In genomic region chr20:38473353-38473795, GRCh38 we compare ENCODE assay signal across 8 cellular contexts. TPM values are rescaled to one million over a fixed set of nuclear protein-coding genes. Genes with fewer than 3 reads are reported as not detected.
DNase-seq lines count a peak whose midpoint lies in the region; ATAC-seq, FAIRE-seq and TF ChIP-seq lines count a peak whose summit lies in the region.

No MANE protein-coding gene starts in this region.

- H3K4me3 ChIP-seq in right cardiac atrium (ENCODE audit: low read length) (peak overlapping the region; percentile 91), skin epidermis (peak overlapping the region; percentile 66 to 99 (median 92))

- intact Hi-C loops in CD14-positive monocyte (cut with micrococcal nuclease) = loop anchor here (5.0 kb wide), 1 partner anchor 36 kb away; the partner anchor contains the start of gene SNHG17 (in 2 of the 2)
- intact Hi-C loops in activated CD4-positive, alpha-beta memory T cell treated with anti-CD3 and anti-CD28 coated beads for 36 hours (cut with micrococcal nuclease) = no loop called here
- intact Hi-C loops in right cardiac atrium (cut with DNase I) = no loop called here

- peak overlapping the region; percentile 75 to 91 (median 89) for H3K27ac Mint-ChIP-seq in CD14-positive monocyte
- H3K27ac Mint-ChIP-seq in HFFc6 = peak overlapping the region; percentile 78
- H3K27ac Mint-ChIP-seq in activated CD4-positive, alpha-beta memory T cell treated with anti-CD3 and anti-CD28 coated beads for 36 hours = no peak overlapping the region

- ATAC-seq in right cardiac atrium (no peak), GM21390 (IDR thresholded peaks at IDR 0.05; ENCODE audit: unreplicated experiment) (no peak)

- H3K4me3 Mint-ChIP-seq in CD14-positive monocyte (peak overlapping the region; percentile 89 to 90), HFFc6 (peak overlapping the region; percentile 92)
- H3K4me3 Mint-ChIP-seq in activated CD4-positive, alpha-beta memory T cell treated with anti-CD3 and anti-CD28 coated beads for 36 hours = peak overlapping the region; percentile 84

- FAIRE-seq in RCC 7860 (lab: Jason Lieb, UNC) = no peak
- no peak for FAIRE-seq in frontal cortex (lab: Jason Lieb, UNC)

- H3K9me3 Mint-ChIP-seq in CD14-positive monocyte (peaks cover 0 to 5% (median 4%) of the 10 kb centered on the region in 7 donors), HFFc6 (no peaks in the 10 kb centered on the region)
- H3K9me3 Mint-ChIP-seq in activated CD4-positive, alpha-beta memory T cell treated with anti-CD3 and anti-CD28 coated beads for 36 hours = no peaks in the 10 kb centered on the region

- TF ChIP-seq CTCF in CD14-positive monocyte (IDR thresholded peaks at IDR 0.05) = no peak
- TF ChIP-seq CTCF in HFFc6 (IDR thresholded peaks at IDR 0.05) = peak; percentile 30; the same call in 1 of the 2 replicates

- H3K4me1 Mint-ChIP-seq in CD14-positive monocyte (peaks cover 31% of the 10 kb centered on the region), HFFc6 (ENCODE audit: low read depth) (peaks cover 40% of the 10 kb centered on the region)
- H3K4me1 Mint-ChIP-seq in activated CD4-positive, alpha-beta memory T cell treated with anti-CD3 and anti-CD28 coated beads for 36 hours (ENCODE audit: low read depth) = peaks cover 50% of the 10 kb centered on the region

- H3K27me3 Mint-ChIP-seq in CD14-positive monocyte (ENCODE audit: low read depth in 3 of 3) (peaks cover 0 to 5% (median 3%) of the 10 kb centered on the region in 3 donors), HFFc6 (ENCODE audit: insufficient read depth) (peaks cover 7% of the 10 kb centered on the region)
- H3K27me3 Mint-ChIP-seq in activated CD4-positive, alpha-beta memory T cell treated with anti-CD3 and anti-CD28 coated beads for 36 hours = no peaks in the 10 kb centered on the region

- H3K27ac ChIP-seq in right cardiac atrium (ENCODE audit: low read length) (peak overlapping the region; percentile 58), skin epidermis (peak overlapping the region in 20 of 21 experiments; percentile 72 to 96 (median 91))

- H3K36me3 Mint-ChIP-seq in CD14-positive monocyte (peaks cover 3 to 9% of the 10 kb centered on the region in 2 donors), HFFc6 (ENCODE audit: low read depth) (peaks cover 14% of the 10 kb centered on the region)
- H3K36me3 Mint-ChIP-seq in activated CD4-positive, alpha-beta memory T cell treated with anti-CD3 and anti-CD28 coated beads for 36 hours = no peaks in the 10 kb centered on the region

- H3K4me1 ChIP-seq in right cardiac atrium (ENCODE audit: control insufficient read depth, insufficient read depth, low read length) = peaks cover 8% of the 10 kb centered on the region

- WGBS in right cardiac atrium = 9% methylated on average over 11 of the region's 11 CpGs

- DNase-seq in CD14-positive monocyte (ENCODE audit: low spot score) = no peak
- DNase-seq in HFFc6 = peak; percentile 10
- no peak for DNase-seq in activated CD4-positive, alpha-beta memory T cell treated with anti-CD3 and anti-CD28 coated beads for 36 hours
- peak in 1 of 3 donors; percentile 72 for DNase-seq in right cardiac atrium
- no peak for DNase-seq in RCC 7860 (ENCODE audit: low spot score)
- no peak for DNase-seq in frontal cortex (ENCODE audit: low spot score in 2 of 2)

- POLR2A ChIA-PET in activated CD4-positive, alpha-beta memory T cell treated with anti-CD3 and anti-CD28 coated beads for 36 hours (lab: Charles Lee) = interaction anchor here (1.0 to 2.1 kb wide), 3 partner anchors 27 to 61 kb away, joined by 3 to 13 read pairs (median 13); partner anchors contain the start of gene SNHG17

- CTCF ChIA-PET in activated CD4-positive, alpha-beta memory T cell treated with anti-CD3 and anti-CD28 coated beads for 36 hours (lab: Charles Lee) = interaction anchor here (0.7 to 7.1 kb wide), 8 partner anchors 13 to 117 kb away, joined by 3 to 68 read pairs (median 6); partner anchors contain the start of gene SNHG17

- H3K9me3 ChIP-seq in right cardiac atrium (ENCODE audit: control insufficient read depth, low read length) = no peaks in the 10 kb centered on the region

- no peaks in the 10 kb centered on the region for H3K27me3 ChIP-seq in right cardiac atrium (ENCODE audit: control insufficient read depth, insufficient read depth)

RNA-seq across cellular contexts. Expression of gene RALGAPB, which starts 0.7 kb away (rescaled TPM):
- 1 to 10 TPM; 4.7 to 6.1 TPM for polyA plus RNA-seq in CD14-positive monocyte
- 10 to 100 TPM; 23.4 to 29.5 (median 26.7) TPM for total RNA-seq in HFFc6 (2021; fragmentation: NEBNext Ultra II Directional; extraction: Animal tissue kit (Norgen Biotek cat#: 25700))
- 10 to 100 TPM; 25.7 to 25.8 TPM for total RNA-seq in activated CD4-positive, alpha-beta memory T cell treated with anti-CD3 and anti-CD28 coated beads for 36 hours
- total RNA-seq in right cardiac atrium = 10 to 100 TPM; 21.2 to 26.9 (median 23.5) TPM
- 8.3 TPM for polyA plus RNA-seq in right cardiac atrium
- 35.5 TPM for total RNA-seq in frontal cortex

RNA-seq across cellular contexts. Expression of gene SNHG17, which starts 38.2 kb away (rescaled TPM):
- polyA plus RNA-seq in CD14-positive monocyte (10 to 100 TPM; 10.1 to 29.2 TPM), right cardiac atrium (8.6 TPM)
- total RNA-seq in HFFc6 (2021; fragmentation: NEBNext Ultra II Directional; extraction: Animal tissue kit (Norgen Biotek cat#: 25700)) = 10 to 100 TPM; 29.6 to 45.4 (median 32.0) TPM
- total RNA-seq in activated CD4-positive, alpha-beta memory T cell treated with anti-CD3 and anti-CD28 coated beads for 36 hours = 10 to 100 TPM; 55.4 to 55.6 TPM
- total RNA-seq in right cardiac atrium (10 to 100 TPM in 2 of 4 donors, 1 to 10 TPM in 2; 8.1 to 36.8 (median 9.4) TPM), frontal cortex (4.5 TPM)

Comparison
In these comparisons a context has a peak if more than half of its experiments do, and no peak if none do; other contexts are left out.
1. intact Hi-C loops: an anchor here in CD14-positive monocyte (5.0 kb wide); none called in activated CD4-positive, alpha-beta memory T cell treated with anti-CD3 and anti-CD28 coated beads for 36 hours and right cardiac atrium.